ENCODE assay signal across 18 cellular contexts in genomic region chr5:128199611-128200010, GRCh38.
DNase-seq lines count a peak whose midpoint lies in the region; ATAC-seq, FAIRE-seq and TF ChIP-seq lines count a peak whose summit lies in the region.
"Had no signal": no experiment of that assay in that cellular context is flagged by ENCODE, and none has a peak within 500 bp of the region (broad histone marks: within the 10 kb centered on the region; RNA-seq: fewer than 3 reads in every experiment).

No MANE protein-coding gene starts in this region.

- DNase-seq in MCF 10A (ENCODE audit: unreplicated experiment), result peak; percentile 20
- no peak for DNase-seq in breast epithelium (ENCODE audit: low spot score in 2 of 2)
- no peak for DNase-seq in astrocyte (ENCODE audit: low read depth)
- DNase-seq in hepatocyte (ENCODE audit: low spot score), result no peak
- no peak for DNase-seq in posterior cingulate gyrus
- DNase-seq in inferior parietal cortex (ENCODE audit: extremely low spot score), result no peak
- DNase-seq in activated naive CD4-positive, alpha-beta T cell treated with anti-CD3 and anti-CD28 coated beads, Interleukin-2, amount 50 U/mL, for 72 hours (ENCODE audit: low spot score in 2 of 2), result no peak
- DNase-seq: CD8-positive, alpha-beta memory T cell; MV-4-11; NCI-H1417; NCI-H187 treated with DMSO at 0.1 percent for 48 hours; NCI-H526 treated with DMSO at 0.1 percent for 48 hours; NK-92 treated with Interleukin-12 subunit alpha and Interleukin-12 subunit beta, amount 100 ng/mL, for 24 hours had no signal

- intact Hi-C loops in MCF 10A (cut with micrococcal nuclease) (loop anchor here (2.0 kb wide), 1 partner anchor 115 kb away; no protein-coding TSS in a partner anchor), breast epithelium (cut with DNase I; ENCODE audit: low total_unique reads) (no loop called here), posterior cingulate gyrus (cut with DNase I) (loop anchor here (2.0 to 5.0 kb wide), 3 partner anchors 117 to 637 kb away; partner anchors contain the start of gene SLC12A2)

- no peaks in the 10 kb centered on the region for H3K9me2 ChIP-seq in hepatocyte (replicated peaks; ENCODE audit: insufficient read depth)

- POLR2A ChIA-PET in MCF 10A (lab: Yijun Ruan, JAX), result interaction anchor here (0.6 kb wide), 2 partner anchors 418 to 672 kb away, joined by 3 to 4 read pairs; no protein-coding TSS in a partner anchor

- FAIRE-seq in astrocyte (lab: Jason Lieb, UNC), result no peak
- FAIRE-seq: GM12892 had no signal

- peaks cover 21% of the 10 kb centered on the region for H3K4me1 Mint-ChIP-seq in MCF 10A (ENCODE audit: insufficient read depth, unreplicated experiment)
- peaks cover 20% of the 10 kb centered on the region for H3K4me1 Mint-ChIP-seq in astrocyte (ENCODE audit: low read depth, unreplicated experiment)

- no peak for ATAC-seq in activated naive CD4-positive, alpha-beta T cell treated with anti-CD3 and anti-CD28 coated beads, Interleukin-2, amount 50 U/mL, for 72 hours
- ATAC-seq in HG03159 (IDR thresholded peaks at IDR 0.05; ENCODE audit: unreplicated experiment), result no peak

- H3K79me2 ChIP-seq in astrocyte (ENCODE audit: insufficient read depth, low read length), result no peaks in the 10 kb centered on the region
- no peaks in the 10 kb centered on the region for H3K79me2 ChIP-seq in hepatocyte

- H3K4me3 Mint-ChIP-seq in MCF 10A (ENCODE audit: unreplicated experiment) (no peak overlapping the region), astrocyte (ENCODE audit: unreplicated experiment) (no peak overlapping the region)
- H3K4me3 Mint-ChIP-seq: CD8-positive, alpha-beta memory T cell had no signal

- H3K27me3 ChIP-seq in breast epithelium (no peaks in the 10 kb centered on the region), astrocyte (ENCODE audit: insufficient read depth, low read length) (no peaks in the 10 kb centered on the region), hepatocyte (no peaks in the 10 kb centered on the region)
- H3K27me3 ChIP-seq: BLaER1, SJSA1 had no signal

- CTCF ChIA-PET in MCF 10A (lab: Yijun Ruan, JAX), result interaction anchor here (0.6 to 6.0 kb wide), 25 partner anchors 9 to 638 kb away, joined by 3 to 70 read pairs (median 4); no protein-coding TSS in a partner anchor

- no peak overlapping the region for H3K9ac ChIP-seq in astrocyte (ENCODE audit: low read length)
- H3K9ac ChIP-seq: BLaER1 had no signal

- H3K27ac ChIP-seq in breast epithelium (peak overlapping the region in 1 of 2 donors; percentile 33), astrocyte (ENCODE audit: low read depth, low read length) (no peak overlapping the region), hepatocyte (peak overlapping the region; percentile 64)
- H3K27ac ChIP-seq: BLaER1, SJSA1 had no signal

- no peaks in the 10 kb centered on the region for H3K9me3 ChIP-seq in breast epithelium
- no peaks in the 10 kb centered on the region for H3K9me3 ChIP-seq in astrocyte (ENCODE audit: insufficient read depth, low read depth, low read length)
- no peaks in the 10 kb centered on the region for H3K9me3 ChIP-seq in hepatocyte (ENCODE audit: low read depth)
- H3K9me3 ChIP-seq: BLaER1, SJSA1 had no signal

- H3K27ac Mint-ChIP-seq in MCF 10A (ENCODE audit: low read depth, unreplicated experiment) (no peak overlapping the region), astrocyte (ENCODE audit: unreplicated experiment) (no peak overlapping the region)
- no peak overlapping the region for H3K27ac Mint-ChIP-seq in activated naive CD4-positive, alpha-beta T cell treated with anti-CD3 and anti-CD28 coated beads, Interleukin-2, amount 50 U/mL, for 72 hours
- H3K27ac Mint-ChIP-seq: CD8-positive, alpha-beta memory T cell had no signal

- H2AFZ ChIP-seq in astrocyte (ENCODE audit: low read depth, low read length) (no peak overlapping the region), hepatocyte (no peak overlapping the region)

- H3K4me1 ChIP-seq in breast epithelium, result peaks cover 0 to 4% of the 10 kb centered on the region in 2 donors
- H3K4me1 ChIP-seq in astrocyte (ENCODE audit: insufficient read depth, low read length), result peaks cover 12% of the 10 kb centered on the region
- peaks cover 36% of the 10 kb centered on the region for H3K4me1 ChIP-seq in hepatocyte (ENCODE audit: insufficient read depth)

- BruUV-seq in MCF 10A (replicated peaks; lab: Mats Ljungman, UMichigan), result no TSS peak

- H3K9me3 Mint-ChIP-seq in MCF 10A (ENCODE audit: unreplicated experiment) (no peaks in the 10 kb centered on the region), astrocyte (ENCODE audit: unreplicated experiment) (peaks cover 5% of the 10 kb centered on the region)
- H3K9me3 Mint-ChIP-seq in activated naive CD4-positive, alpha-beta T cell treated with anti-CD3 and anti-CD28 coated beads, Interleukin-2, amount 50 U/mL, for 72 hours, result peaks cover 0 to 5% of the 10 kb centered on the region in 2 donors
- H3K9me3 Mint-ChIP-seq: CD8-positive, alpha-beta memory T cell; IgD-negative memory B cell had no signal

- H3K4me3 ChIP-seq in breast epithelium (no peak overlapping the region), astrocyte (ENCODE audit: insufficient read depth, low read depth, low read length) (no peak overlapping the region), hepatocyte (no peak overlapping the region)
- H3K4me3 ChIP-seq: BLaER1, SJSA1 had no signal

- no peaks in the 10 kb centered on the region for H3K36me3 Mint-ChIP-seq in MCF 10A (ENCODE audit: insufficient read depth, unreplicated experiment)
- peaks cover 7% of the 10 kb centered on the region for H3K36me3 Mint-ChIP-seq in astrocyte (ENCODE audit: low read depth, unreplicated experiment)
- H3K36me3 Mint-ChIP-seq in activated naive CD4-positive, alpha-beta T cell treated with anti-CD3 and anti-CD28 coated beads, Interleukin-2, amount 50 U/mL, for 72 hours, result peaks cover 5 to 14% of the 10 kb centered on the region in 2 donors
- H3K36me3 Mint-ChIP-seq: IgD-negative memory B cell had no signal

- H3K36me3 ChIP-seq in breast epithelium (no peaks in the 10 kb centered on the region), astrocyte (ENCODE audit: insufficient read depth, low read length) (no peaks in the 10 kb centered on the region), hepatocyte (replicated peaks; ENCODE audit: insufficient read depth, low read depth) (no peaks in the 10 kb centered on the region)
- H3K36me3 ChIP-seq: BLaER1, SJSA1 had no signal

- TF ChIP-seq CTCF in MCF 10A (IDR thresholded peaks at IDR 0.05; ENCODE audit: unreplicated experiment) (no peak), breast epithelium (IDR thresholded peaks at IDR 0.05) (no peak), astrocyte (IDR thresholded peaks at IDR 0.05; ENCODE audit: insufficient read depth, low read depth, low read length) (no peak), hepatocyte (IDR thresholded peaks at IDR 0.05; ENCODE audit: poor library complexity) (no peak)

- peak overlapping the region; percentile 62 for H3K4me2 ChIP-seq in astrocyte (ENCODE audit: low read length)
- H3K4me2 ChIP-seq in hepatocyte, result no peak overlapping the region
- H3K4me2 ChIP-seq: BLaER1 had no signal

- H3K27me3 Mint-ChIP-seq in MCF 10A (ENCODE audit: insufficient read depth, unreplicated experiment), result no peaks in the 10 kb centered on the region
- peaks cover 7% of the 10 kb centered on the region for H3K27me3 Mint-ChIP-seq in astrocyte (ENCODE audit: low read depth, unreplicated experiment)

- TF ChIP-seq POLR2A in breast epithelium (IDR thresholded peaks at IDR 0.05), result no peak

- H4K20me1 ChIP-seq in astrocyte (ENCODE audit: insufficient read depth, low read length) (no peaks in the 10 kb centered on the region), hepatocyte (ENCODE audit: insufficient read depth, poor library complexity, severe bottlenecking) (no peaks in the 10 kb centered on the region)
- H4K20me1 ChIP-seq: BLaER1 had no signal
